ENCODE assay signal across 14 cellular contexts in the genomic region with DNA sequence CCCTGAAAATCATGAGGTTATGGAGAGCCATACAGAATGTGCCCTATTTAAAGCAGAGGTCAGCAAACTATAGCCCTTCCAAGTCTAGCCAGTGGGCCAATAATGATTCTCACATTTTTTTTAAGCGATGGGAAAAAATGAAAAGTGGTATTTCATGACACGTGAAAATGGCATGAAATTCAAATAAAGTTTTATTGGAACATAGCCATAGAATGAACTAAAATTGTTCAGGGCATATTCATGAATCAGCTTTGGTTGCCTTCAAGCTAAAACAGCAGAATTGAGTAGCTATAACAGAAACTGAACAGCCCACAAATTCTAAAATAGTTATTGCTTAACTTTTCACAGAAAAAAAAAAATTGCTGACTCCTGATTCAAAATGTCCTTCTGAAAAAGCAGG.
A peak's percentile ranks its signal among the peaks of the same experiment; 100 is the strongest.
DNase-seq lines count a peak whose midpoint lies in the region; ATAC-seq and TF ChIP-seq lines count a peak whose summit lies in the region.
"Had no signal": no experiment of that assay in that cellular context is flagged by ENCODE, and none has a peak within 500 bp of the region (broad histone marks: within the 10 kb centered on the region; RNA-seq: fewer than 3 reads in every experiment).

No MANE protein-coding gene starts in this region.

- no peaks in the 10 kb centered on the region for H3K9me3 ChIP-seq in PC-3 (ENCODE audit: low read length)

- no peaks in the 10 kb centered on the region for H3F3A ChIP-seq in PC-3 (ENCODE audit: low read length, unreplicated experiment)

- no peaks in the 10 kb centered on the region for H3K9me2 ChIP-seq in PC-3 (replicated peaks; ENCODE audit: low read length)

- CTCF ChIA-PET in PC-3 (lab: Charles Lee) = interaction anchor here (0.6 kb wide), 1 partner anchor 382 kb away, joined by 3 read pairs; no protein-coding TSS in a partner anchor

- no peak overlapping the region for H3K9ac ChIP-seq in PC-3 (ENCODE audit: low read length)
- H3K9ac ChIP-seq: KMS-11 had no signal

- no peak overlapping the region for H3K27ac ChIP-seq in PC-3 (ENCODE audit: low read length)
- H3K27ac ChIP-seq: KMS-11 had no signal

- intact Hi-C loops in PC-3 (cut with micrococcal nuclease) = loop anchor here (10.0 kb wide), 1 partner anchor 61 kb away; no protein-coding TSS in a partner anchor

- H3K4me3 ChIP-seq in PC-3 (ENCODE audit: low read length) = no peak overlapping the region

- ATAC-seq in PC-3 (no peak), HG02642 (IDR thresholded peaks at IDR 0.05; ENCODE audit: poor library complexity, unreplicated experiment) (no peak)

- BruUV-seq in PC-3 (replicated peaks; lab: Mats Ljungman, UMichigan) = no TSS peak

- no peak overlapping the region for H3K4me2 ChIP-seq in PC-3 (ENCODE audit: low read length)
- H3K4me2 ChIP-seq: KMS-11 had no signal

- no peaks in the 10 kb centered on the region for H4K20me1 ChIP-seq in PC-3 (ENCODE audit: low read length)

- H3K4me1 ChIP-seq in PC-3 (ENCODE audit: insufficient read depth, low read length) = peaks cover 3% of the 10 kb centered on the region; the same call in 1 of the 2 replicates

- POLR2A ChIA-PET in PC-3 (lab: Charles Lee; ENCODE audit: unreplicated experiment) = no interaction called here

- no peaks in the 10 kb centered on the region for H3K36me3 ChIP-seq in PC-3 (ENCODE audit: low read depth, low read length)

- no peak for TF ChIP-seq CTCF in PC-3 (conservative IDR thresholded peaks at IDR 0.05; ENCODE audit: low read depth, low read length)

- peak; percentile 18 for DNase-seq in GM04503 (ENCODE audit: low read depth)
- peak; percentile 8 for DNase-seq in PC-3
- DNase-seq in fibroblast of peridontal ligament (ENCODE audit: extremely low read depth) = peak; percentile 55
- DNase-seq in NCI-H1092 (lab: John Stamatoyannopoulos, UW) = no peak
- no peak for DNase-seq in 8988T
- no peak for DNase-seq in HUDEP-2 (lab: John Stamatoyannopoulos, UW; ENCODE audit: unreplicated experiment in 76 of 76)
- DNase-seq: C1 segment of cervical spinal cord; Calu3; CD4-positive, alpha-beta T cell; DMS 273 treated with DMSO at 0.1 percent for 48 hours; GDM1; HCEC 1CT had no signal

- H3K27me3 ChIP-seq in PC-3 (ENCODE audit: low read length) = no peaks in the 10 kb centered on the region

- H3K79me2 ChIP-seq in PC-3 (ENCODE audit: low read length) = no peaks in the 10 kb centered on the region

- no peak overlapping the region for H2AFZ ChIP-seq in PC-3 (ENCODE audit: low read length)

Comparison
In these comparisons a context has a peak if more than half of its experiments do, and no peak if none do; other contexts are left out.
1. DNase-seq: peak in GM04503 (single experiment), PC-3 (single experiment) and fibroblast of peridontal ligament (single experiment); none in NCI-H1092 (single experiment), 8988T (single experiment) and HUDEP-2 (0 of 76).